ENCODE assay signal across 8 cellular contexts in the genomic region with DNA sequence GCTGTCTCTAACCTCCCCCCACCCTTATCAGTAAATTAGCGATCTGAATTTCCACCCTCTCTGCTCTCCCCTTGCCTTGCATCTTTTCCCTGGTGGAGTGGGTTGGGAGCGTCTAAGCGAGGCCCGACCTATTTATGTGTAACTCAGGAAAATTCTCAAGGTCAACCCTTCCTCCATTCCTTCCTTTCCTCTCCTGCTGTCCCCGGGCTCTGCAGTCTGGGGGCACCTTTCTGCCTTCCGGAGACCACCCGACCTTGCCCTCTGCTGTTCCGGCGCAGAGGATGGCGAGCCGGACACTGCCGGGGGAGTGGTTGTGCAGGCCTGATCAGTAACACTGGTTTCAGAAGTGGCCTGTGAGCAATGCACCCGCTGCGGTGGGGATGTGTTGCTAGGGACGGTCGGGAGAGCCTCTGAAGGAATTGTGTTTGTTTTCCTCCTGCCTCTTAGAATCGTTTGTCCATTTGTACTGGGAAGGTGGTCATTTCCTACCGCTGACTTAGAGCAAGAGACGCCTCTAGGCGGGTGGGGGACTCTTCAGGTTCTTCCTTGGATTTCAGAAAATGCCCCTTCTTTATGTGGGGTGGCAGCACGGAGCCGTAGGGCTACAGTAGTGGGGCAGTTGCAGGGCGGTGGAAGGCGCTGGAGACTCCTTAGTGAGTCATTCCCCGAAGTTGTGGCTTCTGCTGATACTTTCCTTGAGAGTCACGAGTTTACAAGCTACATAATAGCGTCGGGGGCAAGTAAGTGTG. TPM values are rescaled to one million over a fixed set of nuclear protein-coding genes. Genes with fewer than 3 reads are reported as not detected.
DNase-seq lines count a peak whose midpoint lies in the region; ATAC-seq and TF ChIP-seq lines count a peak whose summit lies in the region.

No MANE protein-coding gene starts in this region.

- H3K27ac Mint-ChIP-seq in CD8-positive, alpha-beta T cell: no peak overlapping the region
- no peak overlapping the region for H3K27ac Mint-ChIP-seq in activated naive CD8-positive, alpha-beta T cell treated with anti-CD3 and anti-CD28 coated beads, Interleukin-2, amount 50 U/mL, for 24 hours

- no peaks in the 10 kb centered on the region for H3K9me3 Mint-ChIP-seq in CD8-positive, alpha-beta T cell
- H3K9me3 Mint-ChIP-seq in activated naive CD8-positive, alpha-beta T cell treated with anti-CD3 and anti-CD28 coated beads, Interleukin-2, amount 50 U/mL, for 24 hours: no peaks in the 10 kb centered on the region

- no peak for TF ChIP-seq POLR2A in prostate gland (IDR thresholded peaks at IDR 0.05)

- H3K4me1 Mint-ChIP-seq in CD8-positive, alpha-beta T cell (ENCODE audit: low read depth): peaks cover 19% of the 10 kb centered on the region
- H3K4me1 Mint-ChIP-seq in activated naive CD8-positive, alpha-beta T cell treated with anti-CD3 and anti-CD28 coated beads, Interleukin-2, amount 50 U/mL, for 24 hours: peaks cover 24% of the 10 kb centered on the region

- H3K36me3 ChIP-seq in CD8-positive, alpha-beta T cell (ENCODE audit: insufficient read depth, low read length): no peaks in the 10 kb centered on the region
- H3K36me3 ChIP-seq in prostate gland: no peaks in the 10 kb centered on the region

- intact Hi-C loops in CD8-positive, alpha-beta T cell (cut with DNase I, micrococcal nuclease): loop anchor here (1.0 to 5.0 kb wide), 4 partner anchors 46 to 196 kb away; a partner anchor contains a TSS
- intact Hi-C loops in left ventricle myocardium superior (cut with micrococcal nuclease) (no loop called here), prostate gland (cut with DNase I) (loop anchor here (2.0 kb wide), 2 partner anchors 67 to 137 kb away; a partner anchor contains a TSS)

- peaks cover 17% of the 10 kb centered on the region for H3K4me1 ChIP-seq in CD8-positive, alpha-beta T cell (ENCODE audit: insufficient read depth, low read length)
- peaks cover 5% of the 10 kb centered on the region for H3K4me1 ChIP-seq in prostate gland (replicated peaks)

- no peak for ATAC-seq in CD8-positive, alpha-beta T cell
- ATAC-seq in GM19324 (IDR thresholded peaks at IDR 0.05; ENCODE audit: low FRiP score, unreplicated experiment) (peak; percentile 31), HG03457 (IDR thresholded peaks at IDR 0.05; ENCODE audit: unreplicated experiment) (peak; percentile 31), left ventricle myocardium superior (peak; percentile 48)
- ATAC-seq in activated naive CD8-positive, alpha-beta T cell treated with anti-CD3 and anti-CD28 coated beads, Interleukin-2, amount 50 U/mL, for 24 hours: peak; percentile 62

- H3K4me3 Mint-ChIP-seq in CD8-positive, alpha-beta T cell: no peak overlapping the region
- H3K4me3 Mint-ChIP-seq in activated naive CD8-positive, alpha-beta T cell treated with anti-CD3 and anti-CD28 coated beads, Interleukin-2, amount 50 U/mL, for 24 hours: no peak overlapping the region

- POLR2A ChIA-PET in CD8-positive, alpha-beta T cell (lab: Charles Lee): interaction anchor here (0.8 to 1.7 kb wide), 4 partner anchors 66 to 240 kb away, joined by 3 to 12 read pairs (median 5); a partner anchor contains a TSS

- peak overlapping the region; percentile 56 for H3K27ac ChIP-seq in CD8-positive, alpha-beta T cell (ENCODE audit: low read depth, low read length)
- peak overlapping the region; percentile 87 to 92 for H3K27ac ChIP-seq in prostate gland

- WGBS in prostate gland: under 1% methylated on average over 28 of the region's 28 CpGs

- H3K27me3 Mint-ChIP-seq in CD8-positive, alpha-beta T cell (ENCODE audit: low read depth): no peaks in the 10 kb centered on the region
- no peaks in the 10 kb centered on the region for H3K27me3 Mint-ChIP-seq in activated naive CD8-positive, alpha-beta T cell treated with anti-CD3 and anti-CD28 coated beads, Interleukin-2, amount 50 U/mL, for 24 hours

- TF ChIP-seq CTCF in CD8-positive, alpha-beta T cell (IDR thresholded peaks at IDR 0.05): no peak
- peak in 1 of 4 experiments; percentile 1 for TF ChIP-seq CTCF in prostate gland (IDR thresholded peaks at IDR 0.05)

- peak in 6 of 7 experiments; percentile 14 to 62 (median 37) for DNase-seq in CD8-positive, alpha-beta T cell
- peak; percentile 71 for DNase-seq in SIG-M5 (lab: John Stamatoyannopoulos, UW)
- DNase-seq in activated naive CD8-positive, alpha-beta T cell treated with anti-CD3 and anti-CD28 coated beads, Interleukin-2, amount 50 U/mL, for 24 hours: peak; percentile 56
- DNase-seq in left ventricle myocardium superior: peak; percentile 61
- peak; percentile 53 for DNase-seq in prostate gland (ENCODE audit: low spot score)
- DNase-seq in NCI-H1436 (lab: John Stamatoyannopoulos, UW): no peak

- H3K4me3 ChIP-seq in CD8-positive, alpha-beta T cell (ENCODE audit: low read depth, low read length): peak overlapping the region; percentile 62
- H3K4me3 ChIP-seq in prostate gland: peak overlapping the region; percentile 63 to 77

- CTCF ChIA-PET in CD8-positive, alpha-beta T cell (lab: Charles Lee): interaction anchor here (1.3 kb wide), 1 partner anchor 264 kb away, joined by 4 read pairs; no protein-coding TSS in a partner anchor

- H3K9me3 ChIP-seq in CD8-positive, alpha-beta T cell (ENCODE audit: low read length): no peaks in the 10 kb centered on the region
- H3K9me3 ChIP-seq in prostate gland: no peaks in the 10 kb centered on the region

- H3K36me3 Mint-ChIP-seq in CD8-positive, alpha-beta T cell: peaks cover 4% of the 10 kb centered on the region
- no peaks in the 10 kb centered on the region for H3K36me3 Mint-ChIP-seq in activated naive CD8-positive, alpha-beta T cell treated with anti-CD3 and anti-CD28 coated beads, Interleukin-2, amount 50 U/mL, for 24 hours (ENCODE audit: low read depth)

- no peaks in the 10 kb centered on the region for H3K27me3 ChIP-seq in CD8-positive, alpha-beta T cell (ENCODE audit: insufficient read depth, low read length)
- H3K27me3 ChIP-seq in prostate gland (replicated peaks; ENCODE audit: insufficient read depth): no peaks in the 10 kb centered on the region

RNA-seq across cellular contexts. Expression of a gene that starts 0.5 kb away (rescaled TPM):
- total RNA-seq in CD8-positive, alpha-beta T cell: 10 to 100 TPM; 13.8 to 16.6 TPM
- total RNA-seq in left ventricle myocardium superior: 648 TPM
- 100 to 1,000 TPM; 209 to 270 TPM for total RNA-seq in prostate gland

Comparison
In these comparisons a context has a peak if more than half of its experiments do, and no peak if none do; other contexts are left out.
1. RNA of a gene that starts 0.5 kb away (total RNA-seq): 648 TPM in left ventricle myocardium superior (single experiment) and 209 to 270 TPM in prostate gland; 13.8 to 16.6 TPM in CD8-positive, alpha-beta T cell; every median in the first group is over 10 times any median in the second.